In the genomic region with DNA sequence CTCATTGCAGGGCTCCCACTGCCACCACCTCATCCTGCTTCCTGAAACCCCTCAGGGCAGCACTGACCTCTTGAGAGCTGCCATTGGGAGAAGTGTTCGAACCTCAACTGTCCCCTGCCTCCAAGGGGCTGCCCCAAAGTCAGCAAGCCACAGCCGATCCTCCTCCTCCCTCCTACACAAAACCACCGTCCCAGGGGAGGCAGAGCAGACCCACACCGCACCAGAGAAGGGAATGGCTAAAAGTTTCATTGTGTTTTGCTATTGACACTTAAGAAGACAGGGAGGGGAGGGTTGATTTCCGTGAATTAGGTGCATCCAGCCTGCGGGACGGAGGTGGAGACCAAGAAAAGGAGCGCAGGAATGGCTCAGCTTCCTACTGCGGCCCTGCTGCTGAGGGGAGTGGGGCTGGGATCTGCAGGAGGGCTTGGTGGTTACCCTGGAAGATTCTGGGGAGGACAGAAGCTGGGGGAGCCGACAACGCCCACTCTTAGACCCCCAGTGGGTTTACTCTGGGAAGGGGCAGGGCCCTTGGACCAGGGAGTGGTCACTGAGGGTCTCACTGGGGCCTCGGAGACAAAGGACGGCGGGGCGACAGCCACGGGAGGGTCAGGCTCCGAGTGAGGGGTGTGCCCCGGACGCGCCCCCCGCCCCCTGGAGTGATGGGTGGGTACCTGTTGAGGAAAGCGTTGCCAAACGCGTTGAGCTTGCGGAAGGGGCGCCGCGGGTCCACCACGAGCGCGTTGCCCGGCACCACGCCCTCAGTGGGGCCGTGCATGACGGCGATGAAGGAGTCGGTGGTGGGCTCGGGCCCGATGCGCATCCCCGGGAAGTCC, we compare ENCODE assay signal across 8 cellular contexts. TPM values are rescaled to one million over a fixed set of nuclear protein-coding genes. Genes with fewer than 3 reads are reported as not detected.
DNase-seq lines count a peak whose midpoint lies in the region; ATAC-seq and TF ChIP-seq lines count a peak whose summit lies in the region.

No MANE protein-coding gene starts in this region.

- TF ChIP-seq CTCF in BE2C (IDR thresholded peaks at IDR 0.05; ENCODE audit: low read depth, low read length), result no peak
- no peak for TF ChIP-seq CTCF in epithelial cell of proximal tubule (conservative IDR thresholded peaks at IDR 0.05; ENCODE audit: low read depth, low read length)
- TF ChIP-seq CTCF in neutrophil (IDR thresholded peaks at IDR 0.05), result no peak

- H3K27ac ChIP-seq in SJSA1 (peak overlapping the region; percentile 12), neutrophil (peak overlapping the region; percentile 99)

- DNase-seq in BE2C, result no peak
- no peak for DNase-seq in SJSA1 (ENCODE audit: low read depth in 1 of 2, low spot score in 2 of 2)
- no peak for DNase-seq in epithelial cell of proximal tubule (ENCODE audit: low read depth)
- DNase-seq in NCI-H1694 (lab: John Stamatoyannopoulos, UW), result no peak
- no peak for DNase-seq in AG20443 (ENCODE audit: low spot score)

- H3K9me3 ChIP-seq in BE2C, result no peaks in the 10 kb centered on the region
- no peaks in the 10 kb centered on the region for H3K9me3 ChIP-seq in SJSA1 (replicated peaks)
- no peaks in the 10 kb centered on the region for H3K9me3 ChIP-seq in neutrophil

- ATAC-seq in GM19351 (IDR thresholded peaks at IDR 0.05; ENCODE audit: unreplicated experiment), result peak; percentile 8
- ATAC-seq in GM18519 (IDR thresholded peaks at IDR 0.05; ENCODE audit: low FRiP score, unreplicated experiment), result no peak

- H3K27me3 ChIP-seq in BE2C, result no peaks in the 10 kb centered on the region
- no peaks in the 10 kb centered on the region for H3K27me3 ChIP-seq in SJSA1 (replicated peaks)
- no peaks in the 10 kb centered on the region for H3K27me3 ChIP-seq in neutrophil

- H3K4me1 ChIP-seq in BE2C (no peaks in the 10 kb centered on the region), SJSA1 (replicated peaks) (peaks cover 29% of the 10 kb centered on the region), neutrophil (ENCODE audit: control insufficient read depth in 1 of 2, insufficient read depth in 1 of 2, low read depth in 1 of 2, low read length in 1 of 2) (peaks cover 70 to 78% of the 10 kb centered on the region in 2 experiments)

- H3K4me3 ChIP-seq in BE2C (ENCODE audit: low read depth, low read length), result peak overlapping the region; percentile 72
- peak overlapping the region; percentile 75 for H3K4me3 ChIP-seq in SJSA1
- peak overlapping the region; percentile 90 for H3K4me3 ChIP-seq in epithelial cell of proximal tubule (ENCODE audit: low read depth, low read length)
- H3K4me3 ChIP-seq in neutrophil (ENCODE audit: low read depth in 1 of 2, low read length in 1 of 2), result peak overlapping the region; percentile 78 to 100

- H3K36me3 ChIP-seq in BE2C (no peaks in the 10 kb centered on the region), SJSA1 (peaks cover 46% of the 10 kb centered on the region), neutrophil (peaks cover 21% of the 10 kb centered on the region)

RNA-seq across cellular contexts. Expression of gene EHD1, which starts 0.8 kb away (rescaled TPM):
- polyA plus RNA-seq in BE2C (2012; ENCODE audit: insufficient read depth, insufficient read length, low read depth), result 73.8 TPM
- total RNA-seq in SJSA1 (2014; rRNA removed; shearing (Covaris generic)), result 75.2 and 85.7 TPM in 2 replicates
- total RNA-seq in epithelial cell of proximal tubule, result 82.7 and 93.4 TPM in 2 replicates

RNA-seq across cellular contexts. Expression of gene CDC42BPG, which starts 33.2 kb away (rescaled TPM):
- polyA plus RNA-seq in BE2C (2012; ENCODE audit: insufficient read depth, insufficient read length, low read depth), result 0.39 TPM
- total RNA-seq in SJSA1 (2014; rRNA removed; shearing (Covaris generic)), result 0.03 TPM in 1 of 2 replicates, not detected in the other
- 4.6 and 8.9 TPM in 2 replicates for total RNA-seq in epithelial cell of proximal tubule

RNA-seq across cellular contexts. Expression of gene ATG2A, which starts 39.4 kb away (rescaled TPM):
- polyA plus RNA-seq in BE2C (2012; ENCODE audit: insufficient read depth, insufficient read length, low read depth), result 19.9 TPM
- 22.5 and 23.2 TPM in 2 replicates for total RNA-seq in SJSA1 (2014; rRNA removed; shearing (Covaris generic))
- 22.4 and 25.8 TPM in 2 replicates for total RNA-seq in epithelial cell of proximal tubule

RNA-seq across cellular contexts. Expression of gene PPP2R5B, which starts 46.9 kb away (rescaled TPM):
- 18.3 TPM for polyA plus RNA-seq in BE2C (2012; ENCODE audit: insufficient read depth, insufficient read length, low read depth)
- 20.6 and 30.6 TPM in 2 replicates for total RNA-seq in SJSA1 (2014; rRNA removed; shearing (Covaris generic))
- total RNA-seq in epithelial cell of proximal tubule, result 16.8 and 32.9 TPM in 2 replicates

RNA-seq across cellular contexts. Expression of gene GPHA2, which starts 58.1 kb away (rescaled TPM):
- not detected for polyA plus RNA-seq in BE2C (2012; ENCODE audit: insufficient read depth, insufficient read length, low read depth)
- total RNA-seq in SJSA1 (2014; rRNA removed; shearing (Covaris generic)), result not detected in 2 replicates
- not detected in 2 replicates for total RNA-seq in epithelial cell of proximal tubule
